In the genomic region with DNA sequence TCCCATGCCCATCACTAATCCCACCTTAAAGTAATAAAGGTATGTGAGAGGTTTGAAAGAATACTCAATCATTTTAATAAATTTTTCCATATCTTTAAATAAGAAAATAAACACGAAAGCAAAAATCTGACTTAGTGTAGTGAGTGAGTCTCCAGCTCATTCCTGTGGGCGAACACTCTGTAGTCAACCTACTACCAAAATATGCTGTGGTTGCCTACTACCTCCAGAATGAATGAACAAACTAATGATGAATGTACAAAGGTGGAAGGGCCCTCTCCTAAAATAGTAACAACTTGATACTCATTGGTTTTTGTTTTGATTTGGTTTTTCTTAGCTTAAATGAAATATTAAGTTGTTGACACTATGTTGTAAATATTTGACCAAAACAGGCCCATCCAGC, we compare ENCODE assay signal across 20 cellular contexts.
A peak's percentile ranks its signal among the peaks of the same experiment; 100 is the strongest.
DNase-seq lines count a peak whose midpoint lies in the region; ATAC-seq and TF ChIP-seq lines count a peak whose summit lies in the region.
"Had no signal": no experiment of that assay in that cellular context is flagged by ENCODE, and none has a peak within 500 bp of the region (broad histone marks: within the 10 kb centered on the region; RNA-seq: fewer than 3 reads in every experiment).

No MANE protein-coding gene starts in this region.

- no peaks in the 10 kb centered on the region for H4K20me1 ChIP-seq in GM23338 (replicated peaks; ENCODE audit: insufficient read depth)

- H2AFZ ChIP-seq in GM23338 = no peak overlapping the region

- H3K36me3 Mint-ChIP-seq in HFFc6 (ENCODE audit: low read depth) = no peaks in the 10 kb centered on the region
- no peaks in the 10 kb centered on the region for H3K36me3 Mint-ChIP-seq in GM23338 (ENCODE audit: low read depth)

- H3K9me3 Mint-ChIP-seq in HFFc6 = no peaks in the 10 kb centered on the region
- no peaks in the 10 kb centered on the region for H3K9me3 Mint-ChIP-seq in GM23338
- H3K9me3 Mint-ChIP-seq: CD4-positive, alpha-beta T cell had no signal

- H3K79me2 ChIP-seq in GM23338 (replicated peaks; ENCODE audit: insufficient read depth) = no peaks in the 10 kb centered on the region

- H3K4me3 ChIP-seq in fibroblast of villous mesenchyme (ENCODE audit: low read depth, low read length) (no peak overlapping the region), GM23338 (no peak overlapping the region)
- H3K4me3 ChIP-seq: GM12878, K562 had no signal

- H3K36me3 ChIP-seq in GM23338 (ENCODE audit: insufficient read depth) = no peaks in the 10 kb centered on the region

- TF ChIP-seq CTCF in HFFc6 (IDR thresholded peaks at IDR 0.05) = no peak
- TF ChIP-seq CTCF in fibroblast of villous mesenchyme (IDR thresholded peaks at IDR 0.05; ENCODE audit: insufficient read depth, low read depth, low read length) = no peak
- no peak for TF ChIP-seq CTCF in GM23338 (conservative IDR thresholded peaks at IDR 0.05; ENCODE audit: low read depth in 2 of 2)

- H3K27ac ChIP-seq in GM23338 (ENCODE audit: low read depth) = no peak overlapping the region
- H3K27ac ChIP-seq: C4-2B had no signal

- H3K4me2 ChIP-seq in GM23338 = no peak overlapping the region

- ATAC-seq in GM23338 = no peak
- ATAC-seq: GM12878, HCT116, K562 had no signal

- H3K27me3 Mint-ChIP-seq in HFFc6 (ENCODE audit: insufficient read depth) (no peaks in the 10 kb centered on the region; the same call in 1 of the 2 replicates), GM23338 (ENCODE audit: insufficient read depth, low read depth, poor library complexity) (no peaks in the 10 kb centered on the region)

- H3K4me1 Mint-ChIP-seq in HFFc6 (ENCODE audit: low read depth) (peaks cover 24% of the 10 kb centered on the region), GM23338 (peaks cover 32% of the 10 kb centered on the region)

- DNase-seq in AG08396 (ENCODE audit: low spot score) (peak; percentile 13), EH (ENCODE audit: low read depth) (peak; percentile 16), HFFc6 (peak; percentile 64), fibroblast of villous mesenchyme (ENCODE audit: low read depth) (peak; percentile 15), iPS-NIHi11 (ENCODE audit: low spot score) (no peak), GM23338 (ENCODE audit: low spot score) (no peak), NCI-H748 (lab: John Stamatoyannopoulos, UW; ENCODE audit: unreplicated experiment) (no peak)
- DNase-seq in stimulated activated CD4-positive, alpha-beta T cell treated with anti-CD3 and anti-CD28 coated beads, Interleukin-15, amount 100 ng/mL, for 24 hours = no peak
- DNase-seq: 8988T; AML-193; Caco-2; CD4-positive, alpha-beta T cell; DMS153; DMS79; GF-D8; IMR-90 had no signal

- H3K4me1 ChIP-seq in GM23338 (ENCODE audit: insufficient read depth) = peaks cover 32% of the 10 kb centered on the region
- H3K4me1 ChIP-seq: Caco-2 had no signal

- H3K4me3 Mint-ChIP-seq in HFFc6 (peak overlapping the region; percentile 35; the same call in 1 of the 2 replicates), GM23338 (no peak overlapping the region)
- H3K4me3 Mint-ChIP-seq: CD4-positive, alpha-beta T cell had no signal

- H3K27me3 ChIP-seq in GM23338 (ENCODE audit: insufficient read depth) = no peaks in the 10 kb centered on the region

- H3F3A ChIP-seq in GM23338 (replicated peaks; ENCODE audit: low read depth) = no peaks in the 10 kb centered on the region

- 0 out of 2 replicates have a peak, but pooled peaks cover 4% of the 10 kb centered on the region for H3K9me2 ChIP-seq in GM23338 (ENCODE audit: insufficient read depth)

- H3K27ac Mint-ChIP-seq in HFFc6 (0 out of 2 replicates have a peak overlapping the region, but pooled peaks have one; percentile 5), GM23338 (no peak overlapping the region)
- H3K27ac Mint-ChIP-seq: CD4-positive, alpha-beta T cell had no signal

TF ChIP-seq in GM23338, 12 proteins besides CTCF, POLR2A, EP300 and RAD21 (continues in another document):
- TF ChIP-seq, protein P1, sequence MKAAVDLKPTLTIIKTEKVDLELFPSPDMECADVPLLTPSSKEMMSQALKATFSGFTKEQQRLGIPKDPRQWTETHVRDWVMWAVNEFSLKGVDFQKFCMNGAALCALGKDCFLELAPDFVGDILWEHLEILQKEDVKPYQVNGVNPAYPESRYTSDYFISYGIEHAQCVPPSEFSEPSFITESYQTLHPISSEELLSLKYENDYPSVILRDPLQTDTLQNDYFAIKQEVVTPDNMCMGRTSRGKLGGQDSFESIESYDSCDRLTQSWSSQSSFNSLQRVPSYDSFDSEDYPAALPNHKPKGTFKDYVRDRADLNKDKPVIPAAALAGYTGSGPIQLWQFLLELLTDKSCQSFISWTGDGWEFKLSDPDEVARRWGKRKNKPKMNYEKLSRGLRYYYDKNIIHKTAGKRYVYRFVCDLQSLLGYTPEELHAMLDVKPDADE (IDR thresholded peaks at IDR 0.05) = no peak
- TF ChIP-seq POLR2AphosphoS5 (IDR thresholded peaks at IDR 0.05; ENCODE audit: low read depth) (no peak), CREB1 (CRISPR knock-in tag; IDR thresholded peaks at IDR 0.05; ENCODE audit: low read depth) (no peak), EZH2 (IDR thresholded peaks at IDR 0.05; ENCODE audit: low read depth, unreplicated experiment) (no peak)
- TF ChIP-seq, protein P2, sequence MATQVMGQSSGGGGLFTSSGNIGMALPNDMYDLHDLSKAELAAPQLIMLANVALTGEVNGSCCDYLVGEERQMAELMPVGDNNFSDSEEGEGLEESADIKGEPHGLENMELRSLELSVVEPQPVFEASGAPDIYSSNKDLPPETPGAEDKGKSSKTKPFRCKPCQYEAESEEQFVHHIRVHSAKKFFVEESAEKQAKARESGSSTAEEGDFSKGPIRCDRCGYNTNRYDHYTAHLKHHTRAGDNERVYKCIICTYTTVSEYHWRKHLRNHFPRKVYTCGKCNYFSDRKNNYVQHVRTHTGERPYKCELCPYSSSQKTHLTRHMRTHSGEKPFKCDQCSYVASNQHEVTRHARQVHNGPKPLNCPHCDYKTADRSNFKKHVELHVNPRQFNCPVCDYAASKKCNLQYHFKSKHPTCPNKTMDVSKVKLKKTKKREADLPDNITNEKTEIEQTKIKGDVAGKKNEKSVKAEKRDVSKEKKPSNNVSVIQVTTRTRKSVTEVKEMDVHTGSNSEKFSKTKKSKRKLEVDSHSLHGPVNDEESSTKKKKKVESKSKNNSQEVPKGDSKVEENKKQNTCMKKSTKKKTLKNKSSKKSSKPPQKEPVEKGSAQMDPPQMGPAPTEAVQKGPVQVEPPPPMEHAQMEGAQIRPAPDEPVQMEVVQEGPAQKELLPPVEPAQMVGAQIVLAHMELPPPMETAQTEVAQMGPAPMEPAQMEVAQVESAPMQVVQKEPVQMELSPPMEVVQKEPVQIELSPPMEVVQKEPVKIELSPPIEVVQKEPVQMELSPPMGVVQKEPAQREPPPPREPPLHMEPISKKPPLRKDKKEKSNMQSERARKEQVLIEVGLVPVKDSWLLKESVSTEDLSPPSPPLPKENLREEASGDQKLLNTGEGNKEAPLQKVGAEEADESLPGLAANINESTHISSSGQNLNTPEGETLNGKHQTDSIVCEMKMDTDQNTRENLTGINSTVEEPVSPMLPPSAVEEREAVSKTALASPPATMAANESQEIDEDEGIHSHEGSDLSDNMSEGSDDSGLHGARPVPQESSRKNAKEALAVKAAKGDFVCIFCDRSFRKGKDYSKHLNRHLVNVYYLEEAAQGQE (IDR thresholded peaks at IDR 0.05; ENCODE audit: unreplicated experiment) = no peak

Comparison
In these comparisons a context has a peak if more than half of its experiments do, and no peak if none do; other contexts are left out.
1. DNase-seq: peak in AG08396 (single experiment), EH (single experiment), HFFc6 (single experiment) and fibroblast of villous mesenchyme (single experiment); none in iPS-NIHi11 (single experiment), GM23338 (single experiment), NCI-H748 (single experiment) and stimulated activated CD4-positive, alpha-beta T cell treated with anti-CD3 and anti-CD28 coated beads, Interleukin-15, amount 100 ng/mL, for 24 hours (single experiment).